28 cellular contexts compared by ENCODE assay signal in genomic region chr13:113367771-113368170, GRCh38. TPM values are rescaled to one million over a fixed set of nuclear protein-coding genes. Genes with fewer than 3 reads are reported as not detected.
DNase-seq lines count a peak whose midpoint lies in the region; ATAC-seq, FAIRE-seq and TF ChIP-seq lines count a peak whose summit lies in the region.
"Had no signal": no experiment of that assay in that cellular context is flagged by ENCODE, and none has a peak within 500 bp of the region (broad histone marks: within the 10 kb centered on the region; RNA-seq: fewer than 3 reads in every experiment).

No MANE protein-coding gene starts in this region.

- peak; percentile 54 for DNase-seq in right atrium auricular region (ENCODE audit: low spot score)
- DNase-seq in Right ventricle myocardium inferior (ENCODE audit: missing footprints) = no peak
- DNase-seq in kidney = peak; percentile 54
- peak; percentile 70 for DNase-seq in osteocyte (ENCODE audit: extremely low spot score, unreplicated experiment)
- no peak for DNase-seq in NCI-H187 treated with DMSO at 0.1 percent for 48 hours (lab: John Stamatoyannopoulos, UW)
- DNase-seq: CD4-positive, CD25-positive, alpha-beta regulatory T cell; KBM-7; MG63; NCI-H1105 treated with DMSO at 0.1 percent for 48 hours; NCI-H146; NCI-H2029 treated with DMSO at 0.1 percent for 48 hours; NCI-H446 treated with DMSO at 0.1 percent for 48 hours; NCI-H526; NCI-H82; PC-9; Right ventricle myocardium superior had no signal

- ATAC-seq in Right ventricle myocardium inferior (no peak), HG03135 (IDR thresholded peaks at IDR 0.05; ENCODE audit: unreplicated experiment) (no peak), HG02938 (IDR thresholded peaks at IDR 0.05; ENCODE audit: unreplicated experiment) (no peak), GM19452 (IDR thresholded peaks at IDR 0.05; ENCODE audit: unreplicated experiment) (no peak)
- ATAC-seq: GM23338, HCT116 had no signal

- no peaks in the 10 kb centered on the region for H3K9me3 Mint-ChIP-seq in osteocyte (ENCODE audit: unreplicated experiment)

- H3K27me3 ChIP-seq in right atrium auricular region = no peaks in the 10 kb centered on the region

- TF ChIP-seq CTCF in right atrium auricular region (IDR thresholded peaks at IDR 0.05) (no peak), kidney (IDR thresholded peaks at IDR 0.05; ENCODE audit: borderline replicate concordance, extremely low read depth, insufficient read depth) (no peak), osteocyte (IDR thresholded peaks at IDR 0.05) (no peak)

- H3K36me3 ChIP-seq in right atrium auricular region (no peaks in the 10 kb centered on the region), kidney (ENCODE audit: control insufficient read depth in 1 of 2, insufficient read depth in 2 of 2, low read length in 2 of 2) (no peaks in the 10 kb centered on the region)
- H3K36me3 ChIP-seq: BLaER1, MG63, SJSA1 had no signal

- peaks cover 0 to 17% of the 10 kb centered on the region in 2 donors for H3K4me1 ChIP-seq in right atrium auricular region
- H3K4me1 ChIP-seq in kidney (ENCODE audit: control insufficient read depth in 1 of 2, insufficient read depth in 1 of 2, low read depth in 1 of 2, low read length in 2 of 2) = no peaks in the 10 kb centered on the region

- FAIRE-seq in kidney (lab: Jason Lieb, UNC) = no peak
- FAIRE-seq: A204.1, D721Med, HTR-8/SVneo had no signal

- peaks cover under 1% of the 10 kb centered on the region for H3K27me3 Mint-ChIP-seq in osteocyte (ENCODE audit: unreplicated experiment)

- no peak overlapping the region for H3K27ac ChIP-seq in right atrium auricular region
- no peak overlapping the region for H3K27ac ChIP-seq in kidney (ENCODE audit: low read depth in 2 of 2, low read length in 2 of 2)
- H3K27ac ChIP-seq: BLaER1, PC-9, SJSA1 had no signal

- no peak overlapping the region for H3K9ac ChIP-seq in kidney (ENCODE audit: low read length in 2 of 2)
- H3K9ac ChIP-seq: BLaER1 had no signal

- H3K4me3 ChIP-seq in right atrium auricular region (no peak overlapping the region), kidney (ENCODE audit: low read length in 2 of 2) (no peak overlapping the region)
- H3K4me3 ChIP-seq: BLaER1, GM23338, MG63, PC-9, SJSA1 had no signal

- no peak overlapping the region for H3K4me3 Mint-ChIP-seq in osteocyte (ENCODE audit: unreplicated experiment)
- H3K4me3 Mint-ChIP-seq: GM23338 had no signal

- H3K4me1 Mint-ChIP-seq in osteocyte (ENCODE audit: unreplicated experiment) = peaks cover 1% of the 10 kb centered on the region

- H3K9me3 ChIP-seq in right atrium auricular region = no peaks in the 10 kb centered on the region
- H3K9me3 ChIP-seq in kidney (ENCODE audit: control insufficient read depth in 1 of 2, low read length in 2 of 2) = no peaks in the 10 kb centered on the region
- H3K9me3 ChIP-seq: BLaER1, MG63, SJSA1 had no signal

- no peak overlapping the region for H3K27ac Mint-ChIP-seq in osteocyte (ENCODE audit: unreplicated experiment)
- H3K27ac Mint-ChIP-seq: CD4-positive, CD25-positive, alpha-beta regulatory T cell; GM23338 had no signal

- intact Hi-C loops in Right ventricle myocardium inferior (cut with DNase I) (no loop called here), kidney (cut with DNase I) (no loop called here)

- no peaks in the 10 kb centered on the region for H3K36me3 Mint-ChIP-seq in osteocyte (ENCODE audit: unreplicated experiment)
- H3K36me3 Mint-ChIP-seq: CD4-positive, CD25-positive, alpha-beta regulatory T cell had no signal

RNA-seq across cellular contexts. Expression of gene GRTP1, which starts 3.8 kb away (rescaled TPM):
- total RNA-seq in right atrium auricular region (1 to 10 TPM in 1 of 2 donors, under 1 TPM in 1; 0.48 to 2.4 TPM), Right ventricle myocardium inferior (1.5 TPM), kidney (9.6 TPM), osteocyte (0.99 and 2.0 TPM in 2 replicates)
- polyA plus RNA-seq in kidney (ENCODE audit: insufficient read depth, low read depth, low replicate concordance) = 18.3 TPM
- total RNA-seq: CD4-positive, CD25-positive, alpha-beta regulatory T cell; LHCN-M2; RPMI7951 had no signal

Comparison
In these comparisons a context has a peak if more than half of its experiments do, and no peak if none do; other contexts are left out.
1. DNase-seq: peak in right atrium auricular region (single experiment), kidney (single experiment) and osteocyte (single experiment); none in Right ventricle myocardium inferior (single experiment) and NCI-H187 treated with DMSO at 0.1 percent for 48 hours (single experiment).